Comparison of ENCODE assay signal across 20 cellular contexts in genomic region chr4:24196785-24197184, GRCh38.
"Had no signal": no experiment of that assay in that cellular context is flagged by ENCODE, and none has a peak within 500 bp of the region (broad histone marks: within the 10 kb centered on the region; RNA-seq: fewer than 3 reads in every experiment).

No MANE protein-coding gene starts in this region.

- H3K27me3 ChIP-seq: MG63, SJCRH30 had no signal

- H3K4me1 ChIP-seq: SJCRH30 had no signal

- ATAC-seq: HepG2, SK-N-SH treated with all-trans-retinoic acid at 6 μM for 48 hours had no signal

- DNase-seq: Karpas-422, KG1, MG63, NCI-H1092, NCI-H1417 treated with DMSO at 0.1 percent for 48 hours, NCI-H146, NCI-H1694 treated with DMSO at 0.1 percent for 48 hours, NCI-H2029, NCI-H2081 treated with DMSO at 0.1 percent for 48 hours, NCI-H2171, NCI-H345, NCI-H446 treated with DMSO at 0.1 percent for 48 hours, NCI-H510A treated with DMSO at 0.1 percent for 48 hours, NCI-H526, NCI-H82, RPMI8226, SHP77 treated with DMSO at 0.1 percent for 48 hours, SJCRH30 had no signal

- H3K27ac ChIP-seq: SJCRH30 had no signal

- H3K36me3 ChIP-seq: MG63, SJCRH30 had no signal

- H3K4me3 ChIP-seq: MG63, SJCRH30 had no signal

- H3K9me3 ChIP-seq: MG63, SJCRH30 had no signal
